8 cellular contexts compared by ENCODE assay signal in the genomic region with DNA sequence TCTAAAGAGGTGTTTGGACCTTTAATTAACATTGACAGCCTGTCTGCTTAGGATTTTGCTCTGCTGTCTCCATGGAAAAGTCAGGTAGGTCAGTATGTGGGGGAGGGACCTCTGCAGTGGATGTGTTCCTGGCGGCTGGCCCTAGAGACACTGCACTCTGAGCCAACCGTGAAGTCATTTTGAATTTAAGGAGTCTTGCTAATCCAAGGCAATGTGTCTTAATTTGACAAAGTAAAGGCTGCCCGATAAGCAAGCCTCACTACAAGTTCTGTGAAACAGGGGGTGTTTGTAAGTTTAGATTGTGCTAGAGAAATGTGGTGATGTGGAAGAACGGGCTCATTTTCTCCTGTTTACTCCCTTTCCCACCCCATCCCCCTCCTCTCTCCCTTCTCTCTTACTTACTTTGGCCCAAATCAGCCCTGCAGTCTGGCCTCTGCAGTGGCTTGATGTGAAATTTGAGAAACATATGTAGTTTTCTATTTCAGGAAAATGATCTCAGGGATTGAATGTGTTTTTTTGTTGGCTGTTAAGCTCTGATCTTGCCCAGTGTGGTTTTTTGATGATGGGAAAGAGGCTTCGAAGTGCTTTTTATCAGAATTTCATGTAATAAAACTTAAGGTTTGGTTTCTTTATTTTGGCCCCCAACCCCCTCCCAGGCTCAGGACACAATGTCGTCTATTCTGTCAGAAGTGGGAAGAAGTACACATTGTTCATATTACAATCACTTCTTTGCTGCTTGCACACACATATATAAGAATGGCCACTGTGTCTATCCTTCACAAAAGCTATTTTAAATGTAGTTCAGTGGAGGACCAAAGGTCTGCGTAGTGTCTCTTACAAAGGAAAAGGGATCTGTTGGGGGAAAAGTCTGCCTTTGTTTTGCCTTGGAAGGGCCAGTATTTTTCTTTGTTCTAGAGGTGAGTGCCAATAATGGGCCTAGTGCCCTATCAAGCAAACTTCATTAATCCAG.
DNase-seq lines count a peak whose midpoint lies in the region; ATAC-seq and TF ChIP-seq lines count a peak whose summit lies in the region.

No MANE protein-coding gene starts in this region.

- H3K4me3 Mint-ChIP-seq in activated CD4-positive, alpha-beta memory T cell treated with anti-CD3 and anti-CD28 coated beads, Interleukin-2, amount 10 ng/mL, durations not matched to agents 7 days and 5 days, result no peak overlapping the region
- H3K4me3 Mint-ChIP-seq in naive thymus-derived CD4-positive, alpha-beta T cell, result no peak overlapping the region

- ATAC-seq in naive thymus-derived CD4-positive, alpha-beta T cell, result no peak
- ATAC-seq in HG02642 (IDR thresholded peaks at IDR 0.05; ENCODE audit: poor library complexity, unreplicated experiment), result no peak

- TF ChIP-seq POLR2A in breast epithelium (IDR thresholded peaks at IDR 0.05) (no peak), stomach (IDR thresholded peaks at IDR 0.05) (no peak)

- no peak overlapping the region for H3K27ac Mint-ChIP-seq in activated CD4-positive, alpha-beta memory T cell treated with anti-CD3 and anti-CD28 coated beads, Interleukin-2, amount 10 ng/mL, durations not matched to agents 7 days and 5 days
- peak overlapping the region in 1 of 9 donors; percentile 27 for H3K27ac Mint-ChIP-seq in naive thymus-derived CD4-positive, alpha-beta T cell

- H3K9me3 Mint-ChIP-seq in activated CD4-positive, alpha-beta memory T cell treated with anti-CD3 and anti-CD28 coated beads, Interleukin-2, amount 10 ng/mL, durations not matched to agents 7 days and 5 days, result peaks cover 5% of the 10 kb centered on the region
- H3K9me3 Mint-ChIP-seq in naive thymus-derived CD4-positive, alpha-beta T cell, result peaks cover 0 to 5% (median 0%) of the 10 kb centered on the region in 11 donors

- WGBS in stomach, 5 donors, result 44 to 54% (median 48%) methylated on average over 7 of the region's 7 CpGs

- H3K27ac ChIP-seq in breast epithelium (peak overlapping the region; percentile 90 to 94), stomach (peak overlapping the region; percentile 75 to 86 (median 83))
- no peak overlapping the region for H3K27ac ChIP-seq in naive thymus-derived CD4-positive, alpha-beta T cell (ENCODE audit: low read depth, low read length)

- H3K27me3 Mint-ChIP-seq in activated CD4-positive, alpha-beta memory T cell treated with anti-CD3 and anti-CD28 coated beads, Interleukin-2, amount 10 ng/mL, durations not matched to agents 7 days and 5 days, result no peaks in the 10 kb centered on the region
- H3K27me3 Mint-ChIP-seq in naive thymus-derived CD4-positive, alpha-beta T cell, result no peaks in the 10 kb centered on the region

- peak; percentile 93 for DNase-seq in NCI-H1694 (lab: John Stamatoyannopoulos, UW)
- peak; percentile 61 to 77 for DNase-seq in breast epithelium (ENCODE audit: low spot score in 2 of 2)
- peak; percentile 35 for DNase-seq in kidney epithelial cell (ENCODE audit: low read depth)
- DNase-seq in stomach, result peak; percentile 65
- no peak for DNase-seq in activated CD4-positive, alpha-beta memory T cell treated with anti-CD3 and anti-CD28 coated beads, Interleukin-2, amount 10 ng/mL, durations not matched to agents 7 days and 5 days
- DNase-seq in naive thymus-derived CD4-positive, alpha-beta T cell, result no peak
- no peak for DNase-seq in NCI-H1436 treated with DMSO at 0.1 percent for 48 hours (lab: John Stamatoyannopoulos, UW)

- POLR2A ChIA-PET in activated CD4-positive, alpha-beta memory T cell treated with anti-CD3 and anti-CD28 coated beads, Interleukin-2, amount 10 ng/mL, durations not matched to agents 7 days and 5 days (lab: Charles Lee), result interaction anchor here (0.6 kb wide), 1 partner anchor 695 kb away, joined by 3 read pairs; no protein-coding TSS in a partner anchor
- POLR2A ChIA-PET in naive thymus-derived CD4-positive, alpha-beta T cell (lab: Charles Lee), result interaction anchor here (0.6 to 0.8 kb wide), 2 partner anchors 352 to 867 kb away, joined by 3 read pairs; no protein-coding TSS in a partner anchor

- H3K4me3 ChIP-seq in breast epithelium (peak overlapping the region in 1 of 3 donors; percentile 31), kidney epithelial cell (ENCODE audit: low read depth, low read length) (no peak overlapping the region), stomach (no peak overlapping the region)
- H3K4me3 ChIP-seq in naive thymus-derived CD4-positive, alpha-beta T cell (ENCODE audit: low read length), result no peak overlapping the region

- peaks cover 26% of the 10 kb centered on the region for H3K4me1 Mint-ChIP-seq in activated CD4-positive, alpha-beta memory T cell treated with anti-CD3 and anti-CD28 coated beads, Interleukin-2, amount 10 ng/mL, durations not matched to agents 7 days and 5 days
- peaks cover 8 to 38% (median 13%) of the 10 kb centered on the region in 7 donors for H3K4me1 Mint-ChIP-seq in naive thymus-derived CD4-positive, alpha-beta T cell

- H3K27me3 ChIP-seq in breast epithelium (no peaks in the 10 kb centered on the region), kidney epithelial cell (ENCODE audit: control insufficient read depth, insufficient read depth, low read length) (no peaks in the 10 kb centered on the region), stomach (no peaks in the 10 kb centered on the region)
- no peaks in the 10 kb centered on the region for H3K27me3 ChIP-seq in naive thymus-derived CD4-positive, alpha-beta T cell (ENCODE audit: control insufficient read depth in 2 of 2, insufficient read depth in 2 of 2, low read length in 2 of 2)

- peaks cover 4% of the 10 kb centered on the region for H3K36me3 Mint-ChIP-seq in activated CD4-positive, alpha-beta memory T cell treated with anti-CD3 and anti-CD28 coated beads, Interleukin-2, amount 10 ng/mL, durations not matched to agents 7 days and 5 days (ENCODE audit: low read depth)
- peaks cover 0 to 13% (median 7%) of the 10 kb centered on the region in 5 donors for H3K36me3 Mint-ChIP-seq in naive thymus-derived CD4-positive, alpha-beta T cell

- no peaks in the 10 kb centered on the region for H3K9me3 ChIP-seq in breast epithelium
- H3K9me3 ChIP-seq in stomach, result no peaks in the 10 kb centered on the region
- no peaks in the 10 kb centered on the region for H3K9me3 ChIP-seq in naive thymus-derived CD4-positive, alpha-beta T cell (ENCODE audit: control insufficient read depth in 2 of 3, low read length in 3 of 3)

- TF ChIP-seq CTCF in breast epithelium (IDR thresholded peaks at IDR 0.05), result no peak
- TF ChIP-seq CTCF in kidney epithelial cell (IDR thresholded peaks at IDR 0.05; ENCODE audit: insufficient read depth, low read length, poor library complexity, severe bottlenecking), result no peak
- TF ChIP-seq CTCF in stomach (IDR thresholded peaks at IDR 0.05), result no peak

- peaks cover 8% of the 10 kb centered on the region in 2 donors for H3K4me1 ChIP-seq in breast epithelium
- peaks cover 4 to 42% (median 15%) of the 10 kb centered on the region in 4 donors for H3K4me1 ChIP-seq in stomach
- no peaks in the 10 kb centered on the region for H3K4me1 ChIP-seq in naive thymus-derived CD4-positive, alpha-beta T cell (ENCODE audit: control insufficient read depth in 2 of 2, insufficient read depth in 2 of 2, low read length in 2 of 2)

- peak; percentile 54 for TF ChIP-seq EP300 in stomach (IDR thresholded peaks at IDR 0.05)

- CTCF ChIA-PET in activated CD4-positive, alpha-beta memory T cell treated with anti-CD3 and anti-CD28 coated beads, Interleukin-2, amount 10 ng/mL, durations not matched to agents 7 days and 5 days (lab: Charles Lee), result no interaction called here
- CTCF ChIA-PET in naive thymus-derived CD4-positive, alpha-beta T cell (lab: Charles Lee), result no interaction called here

- intact Hi-C loops in breast epithelium (cut with DNase I; ENCODE audit: low total_unique reads), result no loop called here
- intact Hi-C loops in stomach (cut with DNase I; ENCODE audit: low total_unique reads), result no loop called here
- intact Hi-C loops in naive thymus-derived CD4-positive, alpha-beta T cell (cut with micrococcal nuclease), result no loop called here

- H3K36me3 ChIP-seq in breast epithelium, result no peaks in the 10 kb centered on the region
- no peaks in the 10 kb centered on the region for H3K36me3 ChIP-seq in kidney epithelial cell (ENCODE audit: control insufficient read depth, insufficient read depth, low read length)
- no peaks in the 10 kb centered on the region for H3K36me3 ChIP-seq in stomach
- H3K36me3 ChIP-seq in naive thymus-derived CD4-positive, alpha-beta T cell (ENCODE audit: control insufficient read depth in 2 of 3, insufficient read depth in 3 of 3, low read length in 3 of 3), result no peaks in the 10 kb centered on the region

Comparison
In these comparisons a context has a peak if more than half of its experiments do, and no peak if none do; other contexts are left out.
1. DNase-seq: peak in NCI-H1694 (single experiment), breast epithelium (2 of 2), kidney epithelial cell (single experiment) and stomach (single experiment); none in activated CD4-positive, alpha-beta memory T cell treated with anti-CD3 and anti-CD28 coated beads, Interleukin-2, amount 10 ng/mL, durations not matched to agents 7 days and 5 days (single experiment), naive thymus-derived CD4-positive, alpha-beta T cell (0 of 9) and NCI-H1436 treated with DMSO at 0.1 percent for 48 hours (single experiment).